12 cellular contexts compared by ENCODE assay signal in the genomic region with DNA sequence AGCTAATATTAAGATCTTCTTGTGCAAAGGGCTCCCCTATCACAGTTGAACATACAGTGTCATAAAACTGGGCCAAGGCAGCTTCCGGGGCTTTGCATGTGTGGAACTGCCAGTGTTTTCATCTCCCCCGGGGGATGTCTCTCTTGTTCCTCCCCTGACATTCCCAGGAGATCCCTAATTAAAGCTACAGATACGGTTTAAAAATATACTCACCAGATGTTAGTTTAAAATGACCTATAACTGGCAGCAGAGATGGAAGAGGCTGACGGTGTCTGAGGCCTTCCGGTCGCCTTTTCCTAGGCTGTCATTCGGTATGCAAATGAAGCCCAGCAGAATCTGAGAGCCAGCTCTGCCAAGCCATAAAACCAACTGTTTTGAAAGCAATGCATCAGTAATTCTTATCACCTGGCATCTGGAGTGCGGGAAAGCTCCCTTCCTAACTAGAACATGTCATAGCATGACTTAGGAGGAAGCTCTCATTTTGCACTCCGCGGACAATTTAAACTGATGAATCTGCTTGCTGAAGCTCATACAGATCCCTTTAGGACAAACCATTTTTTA.
DNase-seq lines count a peak whose midpoint lies in the region; ATAC-seq and TF ChIP-seq lines count a peak whose summit lies in the region.
"Had no signal": no experiment of that assay in that cellular context is flagged by ENCODE, and none has a peak within 500 bp of the region (broad histone marks: within the 10 kb centered on the region; RNA-seq: fewer than 3 reads in every experiment).

No MANE protein-coding gene starts in this region.

- 32% methylated on average over 10 of the region's 10 CpGs for WGBS in mesenchymal stem cell

- H2AFZ ChIP-seq in mesenchymal stem cell (ENCODE audit: low read depth, low read length): no peak overlapping the region

- H2BK5ac ChIP-seq in mesenchymal stem cell (ENCODE audit: low read depth, low read length, poor library complexity, severe bottlenecking): no peak overlapping the region

- no peak overlapping the region for H3K18ac ChIP-seq in mesenchymal stem cell (ENCODE audit: low read depth in 1 of 2, low read length in 2 of 2)

- no peak overlapping the region for H4K91ac ChIP-seq in mesenchymal stem cell (ENCODE audit: low read length)

- H3K9ac ChIP-seq in mesenchymal stem cell (ENCODE audit: low read length): no peak overlapping the region

- no peak overlapping the region for H3K4me2 ChIP-seq in mesenchymal stem cell (ENCODE audit: low read length, poor library complexity, severe bottlenecking)

- H2AK5ac ChIP-seq in mesenchymal stem cell (ENCODE audit: low read length, severe bottlenecking): no peak overlapping the region

- H2BK15ac ChIP-seq in mesenchymal stem cell (ENCODE audit: low read depth, poor library complexity, severe bottlenecking): no peak overlapping the region

- H3K27me3 ChIP-seq in BJ (ENCODE audit: control insufficient read depth, insufficient read depth, low read length) (no peaks in the 10 kb centered on the region), mesenchymal stem cell (ENCODE audit: control insufficient read depth in 1 of 2, insufficient read depth in 1 of 2, low read length in 2 of 2) (peaks cover 0 to 8% of the 10 kb centered on the region in 2 experiments)

- no peaks in the 10 kb centered on the region for H3K9me3 ChIP-seq in mesenchymal stem cell (ENCODE audit: control insufficient read depth, low read length)
- H3K9me3 ChIP-seq: esophagus squamous epithelium, psoas muscle had no signal

- H3K14ac ChIP-seq in mesenchymal stem cell (ENCODE audit: low read length in 2 of 2): no peak overlapping the region

- ATAC-seq in SK-N-SH treated with all-trans-retinoic acid at 6 μM for 48 hours (peak; percentile 51), GM18502 (IDR thresholded peaks at IDR 0.05; ENCODE audit: poor library complexity, unreplicated experiment) (no peak), GM18873 (IDR thresholded peaks at IDR 0.05; ENCODE audit: low FRiP score, unreplicated experiment) (no peak), HG03571 (IDR thresholded peaks at IDR 0.05; ENCODE audit: unreplicated experiment) (no peak)

- no peak overlapping the region for H3K4ac ChIP-seq in mesenchymal stem cell (ENCODE audit: low read depth in 1 of 2, low read length in 2 of 2)

- H2BK120ac ChIP-seq in mesenchymal stem cell (ENCODE audit: low read depth, low read length): peak overlapping the region; percentile 19

- no peak overlapping the region for H3K27ac ChIP-seq in mesenchymal stem cell (ENCODE audit: low read length, poor library complexity, severe bottlenecking)
- H3K27ac ChIP-seq: esophagus squamous epithelium, HL-60, psoas muscle had no signal

- no peak overlapping the region for H3K23ac ChIP-seq in mesenchymal stem cell (ENCODE audit: low read length in 2 of 2)

- no peak for TF ChIP-seq CTCF in BJ (IDR thresholded peaks at IDR 0.05; ENCODE audit: insufficient read depth, low read depth, low read length)

- H3K4me3 ChIP-seq in BJ (ENCODE audit: low read depth, low read length): no peak overlapping the region
- no peak overlapping the region for H3K4me3 ChIP-seq in mesenchymal stem cell (ENCODE audit: insufficient read depth in 1 of 2, low read depth in 1 of 2, low read length in 2 of 2)
- H3K4me3 ChIP-seq: esophagus squamous epithelium, psoas muscle had no signal

- DNase-seq in BJ (ENCODE audit: low read depth) (peak; percentile 27), NCI-H1105 treated with DMSO at 0.1 percent for 48 hours (lab: John Stamatoyannopoulos, UW) (peak; percentile 97), mesenchymal stem cell (peak; percentile 58), SW 1271 (lab: John Stamatoyannopoulos, UW) (no peak)
- DNase-seq: esophagus squamous epithelium, GDM1, psoas muscle had no signal

- no peaks in the 10 kb centered on the region for H3K79me1 ChIP-seq in mesenchymal stem cell (replicated peaks; ENCODE audit: low read length, poor library complexity, severe bottlenecking)

- no peaks in the 10 kb centered on the region for H3K36me3 ChIP-seq in BJ (ENCODE audit: control insufficient read depth, insufficient read depth, low read length)
- H3K36me3 ChIP-seq in mesenchymal stem cell (ENCODE audit: control insufficient read depth in 1 of 2, insufficient read depth in 2 of 2, low read depth in 1 of 2, low read length in 2 of 2): no peaks in the 10 kb centered on the region
- H3K36me3 ChIP-seq: esophagus squamous epithelium had no signal

- H2BK12ac ChIP-seq in mesenchymal stem cell (ENCODE audit: low read length in 2 of 2): peak overlapping the region in 1 of 2 experiments; percentile 61

- POLR2A ChIA-PET in BJ (lab: Charles Lee): no interaction called here

- CTCF ChIA-PET in BJ (lab: Yijun Ruan, JAX): interaction anchor here (0.7 to 0.8 kb wide), 2 partner anchors 15 to 17 kb away, joined by 3 to 4 read pairs; no protein-coding TSS in a partner anchor

- H4K8ac ChIP-seq in mesenchymal stem cell (ENCODE audit: low read length): peak overlapping the region; percentile 66

- peaks cover 18% of the 10 kb centered on the region for H3K4me1 ChIP-seq in mesenchymal stem cell (ENCODE audit: control insufficient read depth, insufficient read depth, low read depth, low read length)
- H3K4me1 ChIP-seq: psoas muscle had no signal

TF ChIP-seq in SK-N-SH treated with all-trans-retinoic acid at 6 μM for 48 hours, 23 proteins besides CTCF, POLR2A, EP300 and RAD21:
- TF ChIP-seq ZNF8 (CRISPR knock-in tag; IDR thresholded peaks at IDR 0.05) (no peak), ZNF70 (CRISPR knock-in tag; IDR thresholded peaks at IDR 0.05) (0 out of 2 replicates have a peak, but pooled peaks have one; percentile 17), TCF4 (CRISPR knock-in tag; IDR thresholded peaks at IDR 0.05; ENCODE audit: borderline replicate concordance) (peak; percentile 70; the same call in 1 of the 2 replicates)
- TF ChIP-seq, protein P1, sequence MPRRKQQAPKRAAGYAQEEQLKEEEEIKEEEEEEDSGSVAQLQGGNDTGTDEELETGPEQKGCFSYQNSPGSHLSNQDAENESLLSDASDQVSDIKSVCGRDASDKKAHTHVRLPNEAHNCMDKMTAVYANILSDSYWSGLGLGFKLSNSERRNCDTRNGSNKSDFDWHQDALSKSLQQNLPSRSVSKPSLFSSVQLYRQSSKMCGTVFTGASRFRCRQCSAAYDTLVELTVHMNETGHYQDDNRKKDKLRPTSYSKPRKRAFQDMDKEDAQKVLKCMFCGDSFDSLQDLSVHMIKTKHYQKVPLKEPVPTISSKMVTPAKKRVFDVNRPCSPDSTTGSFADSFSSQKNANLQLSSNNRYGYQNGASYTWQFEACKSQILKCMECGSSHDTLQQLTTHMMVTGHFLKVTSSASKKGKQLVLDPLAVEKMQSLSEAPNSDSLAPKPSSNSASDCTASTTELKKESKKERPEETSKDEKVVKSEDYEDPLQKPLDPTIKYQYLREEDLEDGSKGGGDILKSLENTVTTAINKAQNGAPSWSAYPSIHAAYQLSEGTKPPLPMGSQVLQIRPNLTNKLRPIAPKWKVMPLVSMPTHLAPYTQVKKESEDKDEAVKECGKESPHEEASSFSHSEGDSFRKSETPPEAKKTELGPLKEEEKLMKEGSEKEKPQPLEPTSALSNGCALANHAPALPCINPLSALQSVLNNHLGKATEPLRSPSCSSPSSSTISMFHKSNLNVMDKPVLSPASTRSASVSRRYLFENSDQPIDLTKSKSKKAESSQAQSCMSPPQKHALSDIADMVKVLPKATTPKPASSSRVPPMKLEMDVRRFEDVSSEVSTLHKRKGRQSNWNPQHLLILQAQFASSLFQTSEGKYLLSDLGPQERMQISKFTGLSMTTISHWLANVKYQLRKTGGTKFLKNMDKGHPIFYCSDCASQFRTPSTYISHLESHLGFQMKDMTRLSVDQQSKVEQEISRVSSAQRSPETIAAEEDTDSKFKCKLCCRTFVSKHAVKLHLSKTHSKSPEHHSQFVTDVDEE (CRISPR knock-in tag; IDR thresholded peaks at IDR 0.05): peak; percentile 40; the same call in 1 of the 2 replicates

Comparison
In these comparisons a context has a peak if more than half of its experiments do, and no peak if none do; other contexts are left out.
1. DNase-seq: peak in BJ (single experiment), NCI-H1105 treated with DMSO at 0.1 percent for 48 hours (single experiment) and mesenchymal stem cell (single experiment); none in SW 1271 (0 of 2).